Comparison of ENCODE assay signal across 8 cellular contexts in genomic region chr16:89333401-89334001, GRCh38.
DNase-seq lines count a peak whose midpoint lies in the region; ATAC-seq and TF ChIP-seq lines count a peak whose summit lies in the region.
"Not testable (repeated sequence)": the region's sequence is repeated elsewhere in the genome, so short reads cannot be mapped to it uniquely, and the experiment has no call there.

No MANE protein-coding gene starts in this region.

- peak in 4 of 5 donors; percentile 29 to 60 (median 47) for DNase-seq in CD8-positive, alpha-beta memory T cell
- not testable (repeated sequence) for DNase-seq in HCT116 (ENCODE audit: low read depth, low spot score)
- DNase-seq in NCI-H69 (lab: John Stamatoyannopoulos, UW) (peak; percentile 34), cardiac muscle cell (ENCODE audit: low read depth in 1 of 2, low spot score in 1 of 2) (peak; percentile 54 to 94)
- peak; percentile 45 for DNase-seq in activated CD4-positive, alpha-beta T cell treated with anti-CD3 and anti-CD28 coated beads for 48 hours
- peak; percentile 51 for DNase-seq in central memory CD4-positive, alpha-beta T cell
- DNase-seq in naive thymus-derived CD4-positive, alpha-beta T cell = peak in 7 of 9 donors; percentile 52 to 69 (median 60)

- TF ChIP-seq CTCF in HCT116 (IDR thresholded peaks at IDR 0.05 in 2 of 3, conservative IDR thresholded peaks at IDR 0.05 in 1 of 3; ENCODE audit: borderline replicate concordance in 1 of 3, insufficient read depth in 1 of 3, low read depth in 2 of 3, low read length in 2 of 3) = peak in 2 of 3 experiments; percentile 51 to 67; a peak in 4 of 6 replicates
- TF ChIP-seq CTCF in cardiac muscle cell (IDR thresholded peaks at IDR 0.05; ENCODE audit: low read depth, low read length) = peak; percentile 50

- H3K27me3 ChIP-seq in CD8-positive, alpha-beta memory T cell (ENCODE audit: insufficient read depth, low read length, poor library complexity, severe bottlenecking); HCT116 (ENCODE audit: insufficient read depth, low read length); cardiac muscle cell; naive thymus-derived CD4-positive, alpha-beta T cell (ENCODE audit: control insufficient read depth in 2 of 2, insufficient read depth in 2 of 2, low read length in 2 of 2): not testable (repeated sequence)

- not testable (repeated sequence) for H3K36me3 ChIP-seq in CD8-positive, alpha-beta memory T cell (ENCODE audit: insufficient read depth, low read length); HCT116 (ENCODE audit: control insufficient read depth in 1 of 2, insufficient read depth in 2 of 2, low read length in 2 of 2); cardiac muscle cell; naive thymus-derived CD4-positive, alpha-beta T cell (ENCODE audit: control insufficient read depth in 2 of 3, insufficient read depth in 3 of 3, low read length in 3 of 3)

- peak overlapping the region; percentile 59 to 88 (median 84) for H3K27ac Mint-ChIP-seq in CD8-positive, alpha-beta memory T cell
- H3K27ac Mint-ChIP-seq in naive thymus-derived CD4-positive, alpha-beta T cell = peak overlapping the region in 8 of 9 donors; percentile 46 to 90 (median 67)
- H3K27ac Mint-ChIP-seq in stimulated activated naive CD8-positive, alpha-beta T cell treated with anti-CD3 and anti-CD28 coated beads, Interleukin-15, Interleukin-2, amounts not matched to agents 100 ng/mL and 50 ng/mL, for 24 hours = peak overlapping the region; percentile 79

- intact Hi-C loops in HCT116 (cut with micrococcal nuclease) = loop anchor here (5.0 kb wide), 1 partner anchor 154 kb away; no protein-coding TSS in a partner anchor
- intact Hi-C loops in naive thymus-derived CD4-positive, alpha-beta T cell (cut with micrococcal nuclease) = loop anchor here (1.0 to 5.0 kb wide), 6 partner anchors 74 to 308 kb away; partner anchors contain the start of gene SPG7 (in 2 of the 2)

- peak overlapping the region; percentile 20 for H3K4me2 ChIP-seq in HCT116 (ENCODE audit: low read length)

- RAD21 ChIA-PET in HCT116 (lab: Charles Lee; ENCODE audit: low non-redundant PET in 1 of 2, low total read pairs in 2 of 2, uncharacterized antibody in 2 of 2, unreplicated experiment in 2 of 2) = not testable (repeated sequence)

- ATAC-seq in HCT116 = peak; percentile 48
- peak; percentile 82 for ATAC-seq in naive thymus-derived CD4-positive, alpha-beta T cell

- TF ChIP-seq POLR2A in HCT116 (IDR thresholded peaks at IDR 0.05; ENCODE audit: borderline replicate concordance, extremely low read depth, insufficient read depth, insufficient read length) = not testable (repeated sequence)

- not testable (repeated sequence) for H4K20me1 ChIP-seq in HCT116 (ENCODE audit: insufficient read depth)

- BruUV-seq in HCT116 (replicated peaks; lab: Mats Ljungman, UMichigan) = not testable (repeated sequence)

- H3K27ac ChIP-seq in CD8-positive, alpha-beta memory T cell (ENCODE audit: low read depth, low read length); naive thymus-derived CD4-positive, alpha-beta T cell (ENCODE audit: low read depth, low read length): not testable (repeated sequence)
- peak overlapping the region; percentile 4; the same call in 1 of the 2 replicates for H3K27ac ChIP-seq in HCT116 (ENCODE audit: low read depth, low read length)
- peak overlapping the region; percentile 46 for H3K27ac ChIP-seq in cardiac muscle cell

- POLR2A ChIA-PET in CD8-positive, alpha-beta memory T cell (lab: Charles Lee) = interaction anchor here (1.4 kb wide), 1 partner anchor 12 kb away, joined by 3 read pairs; no protein-coding TSS in a partner anchor
- POLR2A ChIA-PET in HCT116 (lab: Charles Lee); naive thymus-derived CD4-positive, alpha-beta T cell (lab: Charles Lee): not testable (repeated sequence)

- not testable (repeated sequence) for H2AFZ ChIP-seq in HCT116 (ENCODE audit: low read depth, low read length, poor library complexity, severe bottlenecking)

- H3K79me2 ChIP-seq in HCT116 (ENCODE audit: insufficient read depth, low read length) = peaks cover 100% of the 10 kb centered on the region

- CTCF ChIA-PET in CD8-positive, alpha-beta memory T cell (lab: Charles Lee) = interaction anchor here (1.1 to 1.8 kb wide), 5 partner anchors 11 to 165 kb away, joined by 3 to 10 read pairs (median 4); no protein-coding TSS in a partner anchor
- CTCF ChIA-PET in HCT116 (lab: Charles Lee) = interaction anchor here (0.8 kb wide), 1 partner anchor 224 kb away, joined by 3 read pairs; no protein-coding TSS in a partner anchor
- CTCF ChIA-PET in naive thymus-derived CD4-positive, alpha-beta T cell (lab: Charles Lee) = interaction anchor here (0.9 to 2.3 kb wide), 6 partner anchors 11 to 175 kb away, joined by 3 to 13 read pairs (median 6); partner anchors contain the start of gene SPG7

- H3K9me3 ChIP-seq in CD8-positive, alpha-beta memory T cell (ENCODE audit: low read length); HCT116 (ENCODE audit: control insufficient read depth in 1 of 2, insufficient read depth in 1 of 2, low read depth in 1 of 2, low read length in 2 of 2); cardiac muscle cell (ENCODE audit: low read depth); naive thymus-derived CD4-positive, alpha-beta T cell (ENCODE audit: control insufficient read depth in 2 of 3, low read length in 3 of 3): not testable (repeated sequence)

- H3K4me3 ChIP-seq in CD8-positive, alpha-beta memory T cell (ENCODE audit: low read length); HCT116 (replicated peaks in 1 of 2; ENCODE audit: low read depth in 1 of 2, low read length in 2 of 2); cardiac muscle cell; naive thymus-derived CD4-positive, alpha-beta T cell (ENCODE audit: low read length): not testable (repeated sequence)

- not testable (repeated sequence) for H3K36me3 Mint-ChIP-seq in CD8-positive, alpha-beta memory T cell; naive thymus-derived CD4-positive, alpha-beta T cell; stimulated activated naive CD8-positive, alpha-beta T cell treated with anti-CD3 and anti-CD28 coated beads, Interleukin-15, Interleukin-2, amounts not matched to agents 100 ng/mL and 50 ng/mL, for 24 hours (ENCODE audit: low read depth)

- TF ChIP-seq RAD21 in HCT116 (IDR thresholded peaks at IDR 0.05; ENCODE audit: low read depth) = not testable (repeated sequence)

- not testable (repeated sequence) for H3K9me2 ChIP-seq in HCT116 (ENCODE audit: insufficient read depth)

- H3K4me1 ChIP-seq in CD8-positive, alpha-beta memory T cell (ENCODE audit: insufficient read depth, low read length) = peaks cover 84% of the 10 kb centered on the region
- peaks cover 62 to 78% of the 10 kb centered on the region in 2 experiments for H3K4me1 ChIP-seq in HCT116 (ENCODE audit: control insufficient read depth in 1 of 2, insufficient read depth in 2 of 2, low read length in 2 of 2)
- H3K4me1 ChIP-seq in cardiac muscle cell (ENCODE audit: low read depth) = peaks cover 34% of the 10 kb centered on the region
- peaks cover 51 to 76% of the 10 kb centered on the region in 2 donors for H3K4me1 ChIP-seq in naive thymus-derived CD4-positive, alpha-beta T cell (ENCODE audit: control insufficient read depth in 2 of 2, insufficient read depth in 2 of 2, low read length in 2 of 2)

- H3K9me3 Mint-ChIP-seq in CD8-positive, alpha-beta memory T cell; naive thymus-derived CD4-positive, alpha-beta T cell; stimulated activated naive CD8-positive, alpha-beta T cell treated with anti-CD3 and anti-CD28 coated beads, Interleukin-15, Interleukin-2, amounts not matched to agents 100 ng/mL and 50 ng/mL, for 24 hours: not testable (repeated sequence)

- not testable (repeated sequence) for H3K27me3 Mint-ChIP-seq in CD8-positive, alpha-beta memory T cell; naive thymus-derived CD4-positive, alpha-beta T cell; stimulated activated naive CD8-positive, alpha-beta T cell treated with anti-CD3 and anti-CD28 coated beads, Interleukin-15, Interleukin-2, amounts not matched to agents 100 ng/mL and 50 ng/mL, for 24 hours

- H3K4me3 Mint-ChIP-seq in CD8-positive, alpha-beta memory T cell = peak overlapping the region in 6 of 7 donors; percentile 13 to 37 (median 24)
- peak overlapping the region in 8 of 10 donors; percentile 3 to 59 (median 28) for H3K4me3 Mint-ChIP-seq in naive thymus-derived CD4-positive, alpha-beta T cell
- H3K4me3 Mint-ChIP-seq in stimulated activated naive CD8-positive, alpha-beta T cell treated with anti-CD3 and anti-CD28 coated beads, Interleukin-15, Interleukin-2, amounts not matched to agents 100 ng/mL and 50 ng/mL, for 24 hours = not testable (repeated sequence)

- peaks cover 66 to 89% (median 78%) of the 10 kb centered on the region in 3 donors for H3K4me1 Mint-ChIP-seq in CD8-positive, alpha-beta memory T cell
- peaks cover 51 to 86% (median 72%) of the 10 kb centered on the region in 7 donors for H3K4me1 Mint-ChIP-seq in naive thymus-derived CD4-positive, alpha-beta T cell
- H3K4me1 Mint-ChIP-seq in stimulated activated naive CD8-positive, alpha-beta T cell treated with anti-CD3 and anti-CD28 coated beads, Interleukin-15, Interleukin-2, amounts not matched to agents 100 ng/mL and 50 ng/mL, for 24 hours (ENCODE audit: low read depth) = peaks cover 77% of the 10 kb centered on the region

- not testable (repeated sequence) for H3K9ac ChIP-seq in HCT116 (ENCODE audit: low read length)
